Comparison of ENCODE assay signal across 9 cellular contexts in the genomic region with DNA sequence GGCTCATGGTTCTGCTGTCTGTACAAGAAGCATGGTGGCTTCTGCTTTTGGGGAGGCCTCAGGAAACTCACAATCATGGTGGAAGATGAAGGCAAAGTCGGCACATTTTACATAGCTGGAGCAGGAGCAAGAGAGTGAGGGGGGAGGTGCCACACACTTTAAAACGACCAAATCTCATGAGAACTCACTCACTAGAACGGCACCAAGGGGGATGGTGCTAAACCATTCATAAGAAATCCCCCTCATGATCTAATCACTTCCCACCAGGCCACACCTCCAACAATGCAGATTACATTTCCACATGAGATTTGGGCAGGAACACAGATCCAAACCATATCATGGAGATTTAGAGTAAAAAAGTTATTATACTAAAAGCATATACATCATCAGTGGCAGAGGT. TPM values are rescaled to one million over a fixed set of nuclear protein-coding genes. Genes with fewer than 3 reads are reported as not detected.
DNase-seq lines count a peak whose midpoint lies in the region; ATAC-seq and TF ChIP-seq lines count a peak whose summit lies in the region.
"Had no signal": no experiment of that assay in that cellular context is flagged by ENCODE, and none has a peak within 500 bp of the region (broad histone marks: within the 10 kb centered on the region; RNA-seq: fewer than 3 reads in every experiment).

No MANE protein-coding gene starts in this region.

- H3K4me3 Mint-ChIP-seq in activated CD4-positive, alpha-beta T cell treated with anti-CD3 and anti-CD28 coated beads, Interleukin-2, amount 10 ng/mL, durations not matched to agents 24 days and 14 days: no peak overlapping the region
- no peak overlapping the region for H3K4me3 Mint-ChIP-seq in HFFc6

- peak; percentile 45 for ATAC-seq in HG02610 (IDR thresholded peaks at IDR 0.05; ENCODE audit: unreplicated experiment)

- H3K36me3 ChIP-seq in Karpas-422 (ENCODE audit: insufficient read depth, low read length): no peaks in the 10 kb centered on the region
- H3K36me3 ChIP-seq in spleen: no peaks in the 10 kb centered on the region
- no peaks in the 10 kb centered on the region for H3K36me3 ChIP-seq in ascending aorta

- no peaks in the 10 kb centered on the region for H4K20me1 ChIP-seq in Karpas-422 (ENCODE audit: insufficient read depth, low read depth, low read length)

- H2AFZ ChIP-seq in Karpas-422 (ENCODE audit: low read length): peak overlapping the region; percentile 84

- no peak for DNase-seq in activated CD4-positive, alpha-beta T cell treated with anti-CD3 and anti-CD28 coated beads, Interleukin-2, amount 10 ng/mL, durations not matched to agents 24 days and 14 days
- DNase-seq in activated CD4-positive, alpha-beta T cell treated with anti-CD3 and anti-CD28 coated beads, Interleukin-2, amount 50 U/mL, for 48 hours: no peak
- DNase-seq in Karpas-422: no peak
- no peak for DNase-seq in spleen
- no peak for DNase-seq in ascending aorta (ENCODE audit: low spot score in 2 of 2)
- DNase-seq in HFFc6: no peak
- no peak for DNase-seq in GM20000 (ENCODE audit: low spot score)

- intact Hi-C loops in activated CD4-positive, alpha-beta T cell treated with anti-CD3 and anti-CD28 coated beads, Interleukin-2, amount 10 ng/mL, durations not matched to agents 24 days and 14 days (cut with micrococcal nuclease): loop anchor here (1.0 to 5.0 kb wide), 3 partner anchors 14 to 94 kb away; a partner anchor contains a TSS
- intact Hi-C loops in spleen (cut with DNase I; ENCODE audit: low total_unique reads): no loop called here
- intact Hi-C loops in ascending aorta (cut with DNase I): no loop called here

- H3K27ac ChIP-seq in Karpas-422 (ENCODE audit: low read length) (no peak overlapping the region), spleen (peak overlapping the region in 7 of 8 donors; percentile 2 to 78 (median 60)), ascending aorta (no peak overlapping the region)

- no peak for TF ChIP-seq CTCF in spleen (IDR thresholded peaks at IDR 0.05 in 8 of 11, conservative IDR thresholded peaks at IDR 0.05 in 3 of 11)
- TF ChIP-seq CTCF in ascending aorta (IDR thresholded peaks at IDR 0.05): no peak
- no peak for TF ChIP-seq CTCF in HFFc6 (IDR thresholded peaks at IDR 0.05)
- TF ChIP-seq CTCF in GM20000 (IDR thresholded peaks at IDR 0.05; ENCODE audit: extremely low read depth, missing control alignments): no peak

- peaks cover 14% of the 10 kb centered on the region for H3K4me1 Mint-ChIP-seq in activated CD4-positive, alpha-beta T cell treated with anti-CD3 and anti-CD28 coated beads, Interleukin-2, amount 10 ng/mL, durations not matched to agents 24 days and 14 days
- peaks cover 11% of the 10 kb centered on the region for H3K4me1 Mint-ChIP-seq in HFFc6 (ENCODE audit: low read depth)

- H3K9me3 Mint-ChIP-seq in activated CD4-positive, alpha-beta T cell treated with anti-CD3 and anti-CD28 coated beads, Interleukin-2, amount 10 ng/mL, durations not matched to agents 24 days and 14 days: peaks cover 17% of the 10 kb centered on the region
- no peaks in the 10 kb centered on the region for H3K9me3 Mint-ChIP-seq in HFFc6

- peak overlapping the region; percentile 69 for H3K27ac Mint-ChIP-seq in activated CD4-positive, alpha-beta T cell treated with anti-CD3 and anti-CD28 coated beads, Interleukin-2, amount 10 ng/mL, durations not matched to agents 24 days and 14 days
- no peak overlapping the region for H3K27ac Mint-ChIP-seq in HFFc6

- H3K36me3 Mint-ChIP-seq in activated CD4-positive, alpha-beta T cell treated with anti-CD3 and anti-CD28 coated beads, Interleukin-2, amount 10 ng/mL, durations not matched to agents 24 days and 14 days (ENCODE audit: low read depth): peaks cover 2% of the 10 kb centered on the region
- H3K36me3 Mint-ChIP-seq in HFFc6 (ENCODE audit: low read depth): no peaks in the 10 kb centered on the region

- H3K4me3 ChIP-seq in Karpas-422 (ENCODE audit: low read length) (no peak overlapping the region), spleen (peak overlapping the region in 1 of 8 donors; percentile 37), ascending aorta (no peak overlapping the region)

- WGBS in spleen, 5 donors: 51 to 77% (median 66%) methylated on average over 3 of the region's 3 CpGs

- H3K9me3 ChIP-seq in Karpas-422 (ENCODE audit: low read length): no peaks in the 10 kb centered on the region
- H3K9me3 ChIP-seq in spleen: no peaks in the 10 kb centered on the region
- H3K9me3 ChIP-seq in ascending aorta: no peaks in the 10 kb centered on the region

- no peak overlapping the region for H3K4me2 ChIP-seq in Karpas-422 (ENCODE audit: low read depth, low read length, poor library complexity, severe bottlenecking)

- H3K79me2 ChIP-seq in Karpas-422 (ENCODE audit: low read length): no peaks in the 10 kb centered on the region

- no peak for TF ChIP-seq POLR2A in spleen (IDR thresholded peaks at IDR 0.05)

- H3K9me2 ChIP-seq in Karpas-422 (replicated peaks; ENCODE audit: insufficient read depth, low read length): no peaks in the 10 kb centered on the region

- H3K27me3 Mint-ChIP-seq in activated CD4-positive, alpha-beta T cell treated with anti-CD3 and anti-CD28 coated beads, Interleukin-2, amount 10 ng/mL, durations not matched to agents 24 days and 14 days: peaks cover 16% of the 10 kb centered on the region
- peaks cover 12% of the 10 kb centered on the region for H3K27me3 Mint-ChIP-seq in HFFc6 (ENCODE audit: insufficient read depth)

- no peaks in the 10 kb centered on the region for H3K27me3 ChIP-seq in Karpas-422 (ENCODE audit: low read length)
- no peaks in the 10 kb centered on the region for H3K27me3 ChIP-seq in spleen (replicated peaks in 1 of 7)
- H3K27me3 ChIP-seq in ascending aorta: no peaks in the 10 kb centered on the region

- no peak overlapping the region for H3K9ac ChIP-seq in Karpas-422 (ENCODE audit: low read length)

- H3K4me1 ChIP-seq in Karpas-422 (ENCODE audit: low read length): peaks cover 14% of the 10 kb centered on the region
- peaks cover 0 to 18% (median 8%) of the 10 kb centered on the region in 6 donors for H3K4me1 ChIP-seq in spleen
- H3K4me1 ChIP-seq in ascending aorta: no peaks in the 10 kb centered on the region

RNA-seq across cellular contexts. Expression of a gene that starts 13.6 kb away (rescaled TPM):
- total RNA-seq in activated CD4-positive, alpha-beta T cell treated with anti-CD3 and anti-CD28 coated beads, Interleukin-2, amount 10 ng/mL, durations not matched to agents 24 days and 14 days: 28.9 and 30.0 TPM in 2 replicates
- 35.6 and 43.2 TPM in 2 replicates for total RNA-seq in Karpas-422 (2014; rRNA removed; shearing (Covaris generic); ENCODE audit: low replicate concordance)
- 10 to 100 TPM; 40.4 to 58.9 (median 42.5) TPM for total RNA-seq in spleen
- 10 to 100 TPM in 2 of 3 donors, 1 to 10 TPM in 1; 9.6 to 15.3 (median 11.9) TPM for polyA plus RNA-seq in spleen
- total RNA-seq in ascending aorta: 10.6 TPM
- total RNA-seq in HFFc6 (2021; fragmentation: NEBNext Ultra II Directional; extraction: Animal tissue kit (Norgen Biotek cat#: 25700)): 10 to 100 TPM; 16.7 to 21.5 (median 17.8) TPM

RNA-seq across cellular contexts. Expression of a gene that starts 34.7 kb away (rescaled TPM):
- not detected in 2 replicates for total RNA-seq in activated CD4-positive, alpha-beta T cell treated with anti-CD3 and anti-CD28 coated beads, Interleukin-2, amount 10 ng/mL, durations not matched to agents 24 days and 14 days
- not detected in 2 replicates for total RNA-seq in Karpas-422 (2014; rRNA removed; shearing (Covaris generic); ENCODE audit: low replicate concordance)
- total RNA-seq in spleen (not detected), ascending aorta (not detected)
- under 1 TPM in 1 of 3 donors, not detected in 2; 0.04 TPM for polyA plus RNA-seq in spleen
- not detected for total RNA-seq in HFFc6 (2021; fragmentation: NEBNext Ultra II Directional; extraction: Animal tissue kit (Norgen Biotek cat#: 25700))
- total RNA-seq: A673 had no signal

Comparison
In these comparisons a context has a peak if more than half of its experiments do, and no peak if none do; other contexts are left out.
1. H3K27ac ChIP-seq: peak in spleen (7 of 8); none in Karpas-422 (single experiment) and ascending aorta (0 of 2).